In the genomic region with DNA sequence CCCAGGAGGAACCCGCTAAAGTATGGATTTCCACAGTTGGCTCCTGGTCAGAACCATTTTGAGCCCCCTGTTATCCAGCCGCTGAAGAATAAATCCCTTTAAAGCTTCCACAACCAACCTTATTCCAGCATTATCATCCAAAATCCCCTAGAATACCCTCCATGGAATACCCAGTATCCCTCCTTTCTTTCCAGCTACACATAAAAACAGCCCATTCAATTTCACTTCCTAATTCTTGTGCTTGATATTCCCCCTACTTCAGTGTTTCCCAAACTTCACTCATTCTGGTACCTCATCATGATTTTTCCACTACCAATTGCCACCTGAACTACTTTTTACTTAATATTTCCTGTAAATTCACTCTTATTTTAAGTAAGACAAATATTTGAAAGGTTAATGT, we compare ENCODE assay signal across 31 cellular contexts. TPM values are rescaled to one million over a fixed set of nuclear protein-coding genes. Genes with fewer than 3 reads are reported as not detected.
"Had no signal": no experiment of that assay in that cellular context is flagged by ENCODE, and none has a peak within 500 bp of the region (broad histone marks: within the 10 kb centered on the region; RNA-seq: fewer than 3 reads in every experiment).

No MANE protein-coding gene starts in this region.

- H3K4me3 ChIP-seq: adrenal gland, body of pancreas, colonic mucosa, gastrocnemius medialis, left ventricle myocardium inferior, lung, right atrium auricular region, testis had no signal

- H3K27ac ChIP-seq: adrenal gland, body of pancreas, colonic mucosa, gastrocnemius medialis, left ventricle myocardium inferior, right atrium auricular region, testis, WERI-Rb-1 had no signal

- H3K4me1 Mint-ChIP-seq: activated CD4-positive, alpha-beta T cell treated with anti-CD3 and anti-CD28 coated beads, Interleukin-2, amount 10 ng/mL, durations not matched to agents 24 days and 14 days had no signal

- H3K9me3 ChIP-seq: adrenal gland, colonic mucosa, gastrocnemius medialis, right atrium auricular region, testis had no signal

- H3K4me1 ChIP-seq: adrenal gland, gastrocnemius medialis, right atrium auricular region, testis had no signal

- ATAC-seq: body of pancreas, gastrocnemius medialis, natural killer cell had no signal

- H3K36me3 ChIP-seq: adrenal gland, colonic mucosa, gastrocnemius medialis, left ventricle myocardium inferior, right atrium auricular region, WERI-Rb-1 had no signal

- H3K27me3 ChIP-seq: adrenal gland, body of pancreas, colonic mucosa, gastrocnemius medialis, right atrium auricular region, testis had no signal

- FAIRE-seq: urothelium cell line had no signal

- H3K27ac Mint-ChIP-seq: activated CD4-positive, alpha-beta memory T cell treated with anti-CD3 and anti-CD28 coated beads for 36 hours; activated CD4-positive, alpha-beta T cell treated with anti-CD3 and anti-CD28 coated beads, Interleukin-2, amount 10 ng/mL, durations not matched to agents 24 days and 14 days; activated naive CD4-positive, alpha-beta T cell treated with anti-CD3 and anti-CD28 coated beads for 36 hours; activated naive CD8-positive, alpha-beta T cell treated with anti-CD3 and anti-CD28 coated beads for 36 hours; activated T-helper 1 cell treated with anti-CD3 and anti-CD28 coated beads, Interleukin-12 subunit alpha, Interleukin-12 subunit beta, Interleukin-2, Interleukin-4 antibody, amounts not matched to agents 30 ng/mL and 10 ng/mL and 1 ng/mL, durations not matched to agents 14 hours and 24 hours and 36 hours; natural killer cell had no signal

- H3K9me3 Mint-ChIP-seq: activated naive CD8-positive, alpha-beta T cell treated with anti-CD3 and anti-CD28 coated beads for 36 hours had no signal

- H3K4me3 Mint-ChIP-seq: activated CD4-positive, alpha-beta memory T cell treated with anti-CD3 and anti-CD28 coated beads for 36 hours; activated CD4-positive, alpha-beta T cell treated with anti-CD3 and anti-CD28 coated beads, Interleukin-2, amount 10 ng/mL, durations not matched to agents 24 days and 14 days; activated naive CD4-positive, alpha-beta T cell treated with anti-CD3 and anti-CD28 coated beads for 36 hours; activated naive CD8-positive, alpha-beta T cell treated with anti-CD3 and anti-CD28 coated beads for 36 hours; activated T-helper 1 cell treated with anti-CD3 and anti-CD28 coated beads, Interleukin-12 subunit alpha, Interleukin-12 subunit beta, Interleukin-2, Interleukin-4 antibody, amounts not matched to agents 30 ng/mL and 10 ng/mL and 1 ng/mL, durations not matched to agents 14 hours and 24 hours and 36 hours; natural killer cell had no signal

- DNase-seq: activated CD4-positive, alpha-beta memory T cell treated with anti-CD3 and anti-CD28 coated beads for 36 hours; activated CD4-positive, alpha-beta T cell treated with anti-CD3 and anti-CD28 coated beads, Interleukin-2, amount 10 ng/mL, durations not matched to agents 24 days and 14 days; activated CD4-positive, CD25-positive, alpha-beta regulatory T cell treated with anti-CD3 and anti-CD28 coated beads, Interleukin-2, amount 50 U/mL, for 72 hours; activated CD8-positive, alpha-beta memory T cell treated with anti-CD3 and anti-CD28 coated beads, Interleukin-2, amount 50 U/mL, for 4 hours; activated effector memory CD4-positive, alpha-beta T cell treated with anti-CD3 and anti-CD28 coated beads, Interleukin-2, amount 50 U/mL, for 16 hours; activated naive CD4-positive, alpha-beta T cell treated with anti-CD3 and anti-CD28 coated beads for 36 hours; activated naive CD8-positive, alpha-beta T cell treated with anti-CD3 and anti-CD28 coated beads for 36 hours; activated T-cell treated with anti-CD3 and anti-CD28 coated beads, Interleukin-2, amount 50 U/mL, for 1 hour; aorta; cerebellar nuclear complex; colonic mucosa; effector CD8-positive, alpha-beta T cell; gastrocnemius medialis; glutamatergic neuron; left ventricle myocardium inferior; mesendoderm; natural killer cell; stimulated activated CD4-positive, alpha-beta T cell treated with anti-CD3 and anti-CD28 coated beads, Interleukin-15, amount 100 ng/mL, for 24 hours; stimulated activated CD4-positive, alpha-beta T cell treated with anti-CD3 and anti-CD28 coated beads, Interleukin-2, amount 100 ng/mL, for 24 hours; stimulated activated naive CD4-positive, alpha-beta T cell; T1000; testis; trophoblast cell; WERI-Rb-1 had no signal

- H3K27me3 Mint-ChIP-seq: activated CD4-positive, alpha-beta T cell treated with anti-CD3 and anti-CD28 coated beads, Interleukin-2, amount 10 ng/mL, durations not matched to agents 24 days and 14 days had no signal

- H3K36me3 Mint-ChIP-seq: activated CD4-positive, alpha-beta memory T cell treated with anti-CD3 and anti-CD28 coated beads for 36 hours; natural killer cell had no signal

RNA-seq across cellular contexts. Expression of gene MACC1, which starts 3.1 kb away (rescaled TPM):
- total RNA-seq: activated CD4-positive, alpha-beta T cell treated with anti-CD3 and anti-CD28 coated beads, Interleukin-2, amount 10 ng/mL, durations not matched to agents 24 days and 14 days; activated T-helper 1 cell treated with anti-CD3 and anti-CD28 coated beads, Interleukin-12 subunit alpha, Interleukin-12 subunit beta, Interleukin-2, Interleukin-4 antibody, amounts not matched to agents 30 ng/mL and 10 ng/mL and 1 ng/mL, durations not matched to agents 14 hours and 24 hours and 36 hours; dermis microvascular lymphatic vessel endothelial cell; gastrocnemius medialis had no signal
